In the genomic region with DNA sequence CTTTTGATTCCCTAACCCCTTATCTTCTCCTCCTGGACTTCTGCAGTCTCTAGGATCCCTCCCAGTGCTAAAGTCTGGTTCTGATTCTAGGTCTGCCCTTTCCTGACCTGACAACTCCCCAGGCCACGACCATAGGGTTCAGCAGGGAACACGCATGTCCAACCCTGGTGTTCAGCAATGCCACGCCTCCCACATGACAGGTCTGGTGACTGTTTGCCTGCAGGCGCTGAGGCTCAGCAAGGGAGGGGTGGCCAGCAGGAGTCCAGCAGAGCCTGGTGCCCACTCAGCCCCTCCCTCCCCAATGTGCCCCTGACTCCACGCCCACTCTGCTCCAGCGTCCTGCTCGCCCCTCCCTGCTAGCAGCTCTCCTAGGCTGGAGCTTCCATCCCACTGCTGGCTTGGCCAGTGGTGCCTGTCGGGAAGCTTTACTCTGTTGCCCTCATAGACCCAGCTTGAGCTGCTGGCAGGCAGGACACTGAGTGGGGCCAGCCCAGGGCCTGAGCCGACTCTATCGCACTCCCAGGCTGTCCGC, we compare ENCODE assay signal across 8 cellular contexts. TPM values are rescaled to one million over a fixed set of nuclear protein-coding genes. Genes with fewer than 3 reads are reported as not detected.
DNase-seq lines count a peak whose midpoint lies in the region; ATAC-seq and TF ChIP-seq lines count a peak whose summit lies in the region.

No MANE protein-coding gene starts in this region.

- no peaks in the 10 kb centered on the region for H3K27me3 Mint-ChIP-seq in CD4-positive, CD25-positive, alpha-beta regulatory T cell
- H3K27me3 Mint-ChIP-seq in natural killer cell treated with Interleukin-12 subunit alpha and Interleukin-12 subunit beta and Interleukin-15 and Interleukin-18, amount 100 ng/mL, for 72 hours = no peaks in the 10 kb centered on the region

- TF ChIP-seq CTCF in epithelial cell of esophagus (IDR thresholded peaks at IDR 0.05; ENCODE audit: insufficient read depth, low read depth, low read length, missing control alignments) = no peak

- H3K27ac ChIP-seq in CD4-positive, CD25-positive, alpha-beta regulatory T cell (ENCODE audit: insufficient read depth, low read length, poor library complexity, severe bottlenecking) = peak overlapping the region; percentile 88

- H3K36me3 ChIP-seq in CD4-positive, CD25-positive, alpha-beta regulatory T cell (ENCODE audit: control insufficient read depth, insufficient read depth, low read length) = no peaks in the 10 kb centered on the region
- peaks cover 37% of the 10 kb centered on the region for H3K36me3 ChIP-seq in NT2/D1 (ENCODE audit: insufficient read depth, insufficient read length, low read length)

- H3K9me3 Mint-ChIP-seq in CD4-positive, CD25-positive, alpha-beta regulatory T cell = no peaks in the 10 kb centered on the region
- H3K9me3 Mint-ChIP-seq in natural killer cell treated with Interleukin-12 subunit alpha and Interleukin-12 subunit beta and Interleukin-15 and Interleukin-18, amount 100 ng/mL, for 72 hours = no peaks in the 10 kb centered on the region

- no peak for DNase-seq in CD4-positive, CD25-positive, alpha-beta regulatory T cell
- DNase-seq in NT2/D1 (ENCODE audit: low read depth, low spot score) (no peak), epithelial cell of esophagus (ENCODE audit: low read depth) (peak; percentile 69), hepatic stellate cell (ENCODE audit: low spot score) (no peak)
- no peak for DNase-seq in natural killer cell treated with Interleukin-12 subunit alpha and Interleukin-12 subunit beta and Interleukin-15 and Interleukin-18, amount 100 ng/mL, for 72 hours (ENCODE audit: low spot score)

- H3K4me1 ChIP-seq in CD4-positive, CD25-positive, alpha-beta regulatory T cell (ENCODE audit: control insufficient read depth, insufficient read depth, low read length, poor library complexity, severe bottlenecking) = peaks cover 34% of the 10 kb centered on the region
- H3K4me1 ChIP-seq in NT2/D1 (ENCODE audit: insufficient read depth, insufficient read length) = peaks cover 43% of the 10 kb centered on the region

- H3K36me3 Mint-ChIP-seq in CD4-positive, CD25-positive, alpha-beta regulatory T cell = peaks cover 3% of the 10 kb centered on the region
- H3K36me3 Mint-ChIP-seq in natural killer cell treated with Interleukin-12 subunit alpha and Interleukin-12 subunit beta and Interleukin-15 and Interleukin-18, amount 100 ng/mL, for 72 hours = no peaks in the 10 kb centered on the region

- peak in 1 of 2 donors; percentile 4 for ATAC-seq in CD4-positive, CD25-positive, alpha-beta regulatory T cell (ENCODE audit: low read depth in 2 of 2)
- peak; percentile 62 to 66 for ATAC-seq in natural killer cell treated with Interleukin-12 subunit alpha and Interleukin-12 subunit beta and Interleukin-15 and Interleukin-18, amount 100 ng/mL, for 72 hours
- no peak for ATAC-seq in HG02798 (IDR thresholded peaks at IDR 0.05; ENCODE audit: poor library complexity, unreplicated experiment)
- no peak for ATAC-seq in GM21390 (IDR thresholded peaks at IDR 0.05; ENCODE audit: unreplicated experiment)
- ATAC-seq in HG03196 (IDR thresholded peaks at IDR 0.05; ENCODE audit: unreplicated experiment) = no peak

- H3K9ac ChIP-seq in NT2/D1 (ENCODE audit: insufficient read length, low read depth) = peak overlapping the region; percentile 34

- H3K27me3 ChIP-seq in CD4-positive, CD25-positive, alpha-beta regulatory T cell (ENCODE audit: control insufficient read depth, insufficient read depth, low read length) = no peaks in the 10 kb centered on the region
- H3K27me3 ChIP-seq in NT2/D1 (ENCODE audit: insufficient read depth, insufficient read length) = no peaks in the 10 kb centered on the region

- H3K4me3 Mint-ChIP-seq in CD4-positive, CD25-positive, alpha-beta regulatory T cell = peak overlapping the region; percentile 64 to 93 (median 88)
- H3K4me3 Mint-ChIP-seq in natural killer cell treated with Interleukin-12 subunit alpha and Interleukin-12 subunit beta and Interleukin-15 and Interleukin-18, amount 100 ng/mL, for 72 hours = peak overlapping the region; percentile 88

- H3K4me1 Mint-ChIP-seq in CD4-positive, CD25-positive, alpha-beta regulatory T cell = peaks cover 5 to 62% (median 33%) of the 10 kb centered on the region in 4 donors
- H3K4me1 Mint-ChIP-seq in natural killer cell treated with Interleukin-12 subunit alpha and Interleukin-12 subunit beta and Interleukin-15 and Interleukin-18, amount 100 ng/mL, for 72 hours (ENCODE audit: low read depth in 2 of 2) = peaks cover 41 to 43% of the 10 kb centered on the region in 2 donors

- peak overlapping the region; percentile 71 for H3K4me3 ChIP-seq in CD4-positive, CD25-positive, alpha-beta regulatory T cell (ENCODE audit: low read depth, low read length)
- no peak overlapping the region for H3K4me3 ChIP-seq in NT2/D1 (ENCODE audit: insufficient read length, low read depth)
- no peak overlapping the region for H3K4me3 ChIP-seq in epithelial cell of esophagus (ENCODE audit: low read length)

- H3K27ac Mint-ChIP-seq in CD4-positive, CD25-positive, alpha-beta regulatory T cell = peak overlapping the region; percentile 98 to 99 (median 99)
- H3K27ac Mint-ChIP-seq in natural killer cell treated with Interleukin-12 subunit alpha and Interleukin-12 subunit beta and Interleukin-15 and Interleukin-18, amount 100 ng/mL, for 72 hours = peak overlapping the region; percentile 96 to 98

- H3K9me3 ChIP-seq in CD4-positive, CD25-positive, alpha-beta regulatory T cell (ENCODE audit: control insufficient read depth in 2 of 2, low read length in 2 of 2) = no peaks in the 10 kb centered on the region
- H3K9me3 ChIP-seq in NT2/D1 (ENCODE audit: insufficient read depth, low read length) = no peaks in the 10 kb centered on the region

RNA-seq across cellular contexts. Expression of gene SLC9A1, which starts 17.3 kb away (rescaled TPM):
- 32.3 TPM for total RNA-seq in CD4-positive, CD25-positive, alpha-beta regulatory T cell
- 1 to 10 TPM; 5.4 to 8.7 (median 7.0) TPM for polyA plus RNA-seq in CD4-positive, CD25-positive, alpha-beta regulatory T cell
- 10 to 100 TPM; 25.3 to 31.4 TPM for total RNA-seq in natural killer cell treated with Interleukin-12 subunit alpha and Interleukin-12 subunit beta and Interleukin-15 and Interleukin-18, amount 100 ng/mL, for 72 hours

Comparison
In these comparisons a context has a peak if more than half of its experiments do, and no peak if none do; other contexts are left out.
1. ATAC-seq: peak in natural killer cell treated with Interleukin-12 subunit alpha and Interleukin-12 subunit beta and Interleukin-15 and Interleukin-18, amount 100 ng/mL, for 72 hours (2 of 2); none in HG02798 (single experiment), GM21390 (single experiment) and HG03196 (single experiment).